In genomic region chr16:3963203-3963602, GRCh38 we compare ENCODE assay signal across 1 cellular context.
TF ChIP-seq lines count a peak whose summit lies in the region.

No MANE protein-coding gene starts in this region.

TF ChIP-seq in SK-N-SH treated with all-trans-retinoic acid at 6 μM for 48 hours, 23 proteins besides CTCF, POLR2A, EP300 and RAD21 (continued from another document):
- TF ChIP-seq TSHZ2 (CRISPR knock-in tag; IDR thresholded peaks at IDR 0.05): no peak
- no peak for TF ChIP-seq SNAI2 (CRISPR knock-in tag; IDR thresholded peaks at IDR 0.05)
- TF ChIP-seq ZFP30 (CRISPR knock-in tag; IDR thresholded peaks at IDR 0.05): no peak
- TF ChIP-seq ZC3H10 (CRISPR knock-in tag; IDR thresholded peaks at IDR 0.05): no peak
